ENCODE assay signal across 1 cellular context in the genomic region with DNA sequence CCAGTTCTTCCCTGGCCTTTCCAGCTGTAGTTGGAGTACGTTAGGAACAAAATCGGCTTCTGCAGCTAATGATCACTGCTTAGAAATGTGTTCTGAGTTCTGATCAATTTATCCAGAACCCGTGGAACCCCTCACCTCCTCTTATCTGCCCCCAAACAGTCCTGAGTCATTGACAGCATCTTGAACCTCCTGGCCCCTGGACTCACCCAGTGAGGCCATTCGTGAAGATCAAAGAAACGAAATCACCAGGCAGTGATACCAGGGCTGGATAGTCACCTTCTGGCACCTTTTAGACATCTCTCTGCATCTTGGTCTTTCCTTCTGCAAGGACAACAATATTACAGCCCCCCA.
TF ChIP-seq lines count a peak whose summit lies in the region.

No MANE protein-coding gene starts in this region.

TF ChIP-seq in WTC11, 78 proteins besides CTCF, POLR2A, EP300 and RAD21 (continued from another document):
- TF ChIP-seq, protein P1, sequence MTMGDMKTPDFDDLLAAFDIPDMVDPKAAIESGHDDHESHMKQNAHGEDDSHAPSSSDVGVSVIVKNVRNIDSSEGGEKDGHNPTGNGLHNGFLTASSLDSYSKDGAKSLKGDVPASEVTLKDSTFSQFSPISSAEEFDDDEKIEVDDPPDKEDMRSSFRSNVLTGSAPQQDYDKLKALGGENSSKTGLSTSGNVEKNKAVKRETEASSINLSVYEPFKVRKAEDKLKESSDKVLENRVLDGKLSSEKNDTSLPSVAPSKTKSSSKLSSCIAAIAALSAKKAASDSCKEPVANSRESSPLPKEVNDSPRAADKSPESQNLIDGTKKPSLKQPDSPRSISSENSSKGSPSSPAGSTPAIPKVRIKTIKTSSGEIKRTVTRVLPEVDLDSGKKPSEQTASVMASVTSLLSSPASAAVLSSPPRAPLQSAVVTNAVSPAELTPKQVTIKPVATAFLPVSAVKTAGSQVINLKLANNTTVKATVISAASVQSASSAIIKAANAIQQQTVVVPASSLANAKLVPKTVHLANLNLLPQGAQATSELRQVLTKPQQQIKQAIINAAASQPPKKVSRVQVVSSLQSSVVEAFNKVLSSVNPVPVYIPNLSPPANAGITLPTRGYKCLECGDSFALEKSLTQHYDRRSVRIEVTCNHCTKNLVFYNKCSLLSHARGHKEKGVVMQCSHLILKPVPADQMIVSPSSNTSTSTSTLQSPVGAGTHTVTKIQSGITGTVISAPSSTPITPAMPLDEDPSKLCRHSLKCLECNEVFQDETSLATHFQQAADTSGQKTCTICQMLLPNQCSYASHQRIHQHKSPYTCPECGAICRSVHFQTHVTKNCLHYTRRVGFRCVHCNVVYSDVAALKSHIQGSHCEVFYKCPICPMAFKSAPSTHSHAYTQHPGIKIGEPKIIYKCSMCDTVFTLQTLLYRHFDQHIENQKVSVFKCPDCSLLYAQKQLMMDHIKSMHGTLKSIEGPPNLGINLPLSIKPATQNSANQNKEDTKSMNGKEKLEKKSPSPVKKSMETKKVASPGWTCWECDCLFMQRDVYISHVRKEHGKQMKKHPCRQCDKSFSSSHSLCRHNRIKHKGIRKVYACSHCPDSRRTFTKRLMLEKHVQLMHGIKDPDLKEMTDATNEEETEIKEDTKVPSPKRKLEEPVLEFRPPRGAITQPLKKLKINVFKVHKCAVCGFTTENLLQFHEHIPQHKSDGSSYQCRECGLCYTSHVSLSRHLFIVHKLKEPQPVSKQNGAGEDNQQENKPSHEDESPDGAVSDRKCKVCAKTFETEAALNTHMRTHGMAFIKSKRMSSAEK (CRISPR knock-in tag; IDR thresholded peaks at IDR 0.05; ENCODE audit: borderline replicate concordance) = no peak
- TF ChIP-seq, protein P2, sequence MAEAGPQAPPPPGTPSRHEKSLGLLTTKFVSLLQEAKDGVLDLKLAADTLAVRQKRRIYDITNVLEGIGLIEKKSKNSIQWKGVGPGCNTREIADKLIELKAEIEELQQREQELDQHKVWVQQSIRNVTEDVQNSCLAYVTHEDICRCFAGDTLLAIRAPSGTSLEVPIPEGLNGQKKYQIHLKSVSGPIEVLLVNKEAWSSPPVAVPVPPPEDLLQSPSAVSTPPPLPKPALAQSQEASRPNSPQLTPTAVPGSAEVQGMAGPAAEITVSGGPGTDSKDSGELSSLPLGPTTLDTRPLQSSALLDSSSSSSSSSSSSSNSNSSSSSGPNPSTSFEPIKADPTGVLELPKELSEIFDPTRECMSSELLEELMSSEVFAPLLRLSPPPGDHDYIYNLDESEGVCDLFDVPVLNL (CRISPR knock-in tag; IDR thresholded peaks at IDR 0.05; ENCODE audit: borderline replicate concordance, low read depth) = no peak
- TF ChIP-seq SMAD3 (CRISPR knock-in tag; IDR thresholded peaks at IDR 0.05; ENCODE audit: borderline replicate concordance) (no peak), NR2C2 (CRISPR knock-in tag; IDR thresholded peaks at IDR 0.05) (no peak), ELF4 (CRISPR knock-in tag; IDR thresholded peaks at IDR 0.05; ENCODE audit: low read depth) (no peak), CREM (CRISPR knock-in tag; IDR thresholded peaks at IDR 0.05) (no peak), PRRX2 (CRISPR knock-in tag; IDR thresholded peaks at IDR 0.05) (no peak), ZNF138 (CRISPR knock-in tag; conservative IDR thresholded peaks at IDR 0.05) (no peak)
- TF ChIP-seq, protein P3, sequence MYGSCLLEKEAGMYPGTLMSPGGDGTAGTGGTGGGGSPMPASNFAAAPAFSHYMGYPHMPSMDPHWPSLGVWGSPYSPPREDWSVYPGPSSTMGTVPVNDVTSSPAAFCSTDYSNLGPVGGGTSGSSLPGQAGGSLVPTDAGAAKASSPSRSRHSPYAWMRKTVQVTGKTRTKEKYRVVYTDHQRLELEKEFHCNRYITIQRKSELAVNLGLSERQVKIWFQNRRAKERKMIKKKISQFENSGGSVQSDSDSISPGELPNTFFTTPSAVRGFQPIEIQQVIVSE (CRISPR knock-in tag; IDR thresholded peaks at IDR 0.05; ENCODE audit: borderline replicate concordance) = no peak
- TF ChIP-seq, protein P4, sequence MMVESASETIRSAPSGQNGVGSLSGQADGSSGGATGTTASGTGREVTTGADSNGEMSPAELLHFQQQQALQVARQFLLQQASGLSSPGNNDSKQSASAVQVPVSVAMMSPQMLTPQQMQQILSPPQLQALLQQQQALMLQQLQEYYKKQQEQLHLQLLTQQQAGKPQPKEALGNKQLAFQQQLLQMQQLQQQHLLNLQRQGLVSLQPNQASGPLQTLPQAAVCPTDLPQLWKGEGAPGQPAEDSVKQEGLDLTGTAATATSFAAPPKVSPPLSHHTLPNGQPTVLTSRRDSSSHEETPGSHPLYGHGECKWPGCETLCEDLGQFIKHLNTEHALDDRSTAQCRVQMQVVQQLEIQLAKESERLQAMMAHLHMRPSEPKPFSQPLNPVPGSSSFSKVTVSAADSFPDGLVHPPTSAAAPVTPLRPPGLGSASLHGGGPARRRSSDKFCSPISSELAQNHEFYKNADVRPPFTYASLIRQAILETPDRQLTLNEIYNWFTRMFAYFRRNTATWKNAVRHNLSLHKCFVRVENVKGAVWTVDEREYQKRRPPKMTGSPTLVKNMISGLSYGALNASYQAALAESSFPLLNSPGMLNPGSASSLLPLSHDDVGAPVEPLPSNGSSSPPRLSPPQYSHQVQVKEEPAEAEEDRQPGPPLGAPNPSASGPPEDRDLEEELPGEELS (CRISPR knock-in tag; IDR thresholded peaks at IDR 0.05) = no peak
